Comparison of ENCODE assay signal across 32 cellular contexts in genomic region chr2:607709-608108, GRCh38.
"Had no signal": no experiment of that assay in that cellular context is flagged by ENCODE, and none has a peak within 500 bp of the region (broad histone marks: within the 10 kb centered on the region; RNA-seq: fewer than 3 reads in every experiment).

No MANE protein-coding gene starts in this region.

- H3K4me3 Mint-ChIP-seq: mesothelial cell of epicardium; naive B cell; natural killer cell; nephron progenitor cell; neural progenitor cell; stimulated activated naive B cell treated with anti-CD40 and anti-IgM and Interleukin-4, amounts not matched to agents 10 μg/mL and 1 μg/mL and 100 μg/mL, for 72 hours had no signal

- ATAC-seq: heart right ventricle; left cardiac atrium; left lung; lower lobe of right lung; natural killer cell; right cardiac atrium; sciatic nerve; stimulated activated naive B cell treated with anti-CD40 and anti-IgM and Interleukin-4, amounts not matched to agents 10 μg/mL and 1 μg/mL and 100 μg/mL, for 72 hours; stimulated activated naive CD8-positive, alpha-beta T cell treated with anti-CD3 and anti-CD28 coated beads, Interleukin-15, Interleukin-2, amounts not matched to agents 100 U/mL and 50 U/mL, for 24 hours had no signal

- H3K4me1 ChIP-seq: heart right ventricle, left lung, lower lobe of right lung, neural progenitor cell, stomach, testis, transverse colon, upper lobe of left lung, vagina had no signal

- H3K36me3 Mint-ChIP-seq: mesothelial cell of epicardium; naive B cell; natural killer cell; neural progenitor cell; stimulated activated naive B cell treated with anti-CD40 and anti-IgM and Interleukin-4, amounts not matched to agents 10 μg/mL and 1 μg/mL and 100 μg/mL, for 72 hours had no signal

- H3K9me3 Mint-ChIP-seq: mesothelial cell of epicardium, natural killer cell, nephron progenitor cell had no signal

- H3K27me3 ChIP-seq: left lung, neural progenitor cell, neutrophil, ovary, testis, thyroid gland, transverse colon, upper lobe of left lung, vagina had no signal

- H3K36me3 ChIP-seq: heart right ventricle, left lung, lower lobe of right lung, neural progenitor cell, neutrophil, ovary, stomach, thyroid gland, transverse colon, upper lobe of left lung, vagina had no signal

- H3K9me3 ChIP-seq: heart right ventricle, left lung, lower lobe of right lung, neutrophil, ovary, stomach, testis, thyroid gland, transverse colon, upper lobe of left lung, vagina had no signal

- DNase-seq: heart right ventricle; hippocampal formation; kidney glomerular epithelial cell; left cardiac atrium; left lung; lower lobe of right lung; mammary epithelial cell; mesenchymal stem cell; naive B cell; natural killer cell; nephron progenitor cell; occipital lobe; ovary; right cardiac atrium; stimulated activated CD4-positive, alpha-beta T cell treated with anti-CD3 and anti-CD28 coated beads, Interleukin-12 subunit alpha, Interleukin-12 subunit beta, amount 100 ng/mL, for 4 hours; stimulated activated CD4-positive, alpha-beta T cell treated with anti-CD3 and anti-CD28 coated beads, Interleukin-15, amount 100 ng/mL, for 24 hours; stimulated activated CD4-positive, alpha-beta T cell treated with anti-CD3 and anti-CD28 coated beads, Interleukin-2, amount 100 ng/mL, for 24 hours; stimulated activated CD4-positive, alpha-beta T cell treated with anti-CD3 and anti-CD28 coated beads, Interleukin-4, amount 100 ng/mL, for 4 hours; stimulated activated naive B cell treated with anti-CD40 and anti-IgM and Interleukin-4, amounts not matched to agents 10 μg/mL and 1 μg/mL and 100 μg/mL, for 72 hours; stimulated activated naive CD8-positive, alpha-beta T cell treated with anti-CD3 and anti-CD28 coated beads, Interleukin-15, Interleukin-2, amounts not matched to agents 100 U/mL and 50 U/mL, for 24 hours; stomach; testis; thyroid gland; transverse colon had no signal

- H3K4me1 Mint-ChIP-seq: mesothelial cell of epicardium; natural killer cell; nephron progenitor cell; stimulated activated naive B cell treated with anti-CD40 and anti-IgM and Interleukin-4, amounts not matched to agents 10 μg/mL and 1 μg/mL and 100 μg/mL, for 72 hours had no signal

- H3K27ac Mint-ChIP-seq: mesothelial cell of epicardium; natural killer cell; nephron progenitor cell; neural progenitor cell; progenitor cell of endocrine pancreas; stimulated activated naive B cell treated with anti-CD40 and anti-IgM and Interleukin-4, amounts not matched to agents 10 μg/mL and 1 μg/mL and 100 μg/mL, for 72 hours had no signal

- H3K4me3 ChIP-seq: heart right ventricle, left lung, lower lobe of right lung, neural progenitor cell, ovary, skin epidermis, stomach, testis, thyroid gland, transverse colon, upper lobe of left lung, vagina had no signal

- H3K27ac ChIP-seq: heart right ventricle, left lung, lower lobe of right lung, neural progenitor cell, neutrophil, ovary, skin epidermis, stomach, testis, transverse colon, upper lobe of left lung, vagina had no signal
